Comparison of ENCODE assay signal across 29 cellular contexts in genomic region chr12:116309343-116309742, GRCh38.
"Had no signal": no experiment of that assay in that cellular context is flagged by ENCODE, and none has a peak within 500 bp of the region (broad histone marks: within the 10 kb centered on the region; RNA-seq: fewer than 3 reads in every experiment).

No MANE protein-coding gene starts in this region.

- H3K27ac ChIP-seq: colonic mucosa, coronary artery, dorsolateral prefrontal cortex, epithelial cell of prostate, esophagus muscularis mucosa, esophagus squamous epithelium, foreskin keratinocyte, gastrocnemius medialis, gastroesophageal sphincter, heart left ventricle, heart right ventricle, hepatocyte had no signal

- H3K27me3 ChIP-seq: colonic mucosa, dorsolateral prefrontal cortex, esophagus muscularis mucosa, esophagus squamous epithelium, foreskin keratinocyte, gastrocnemius medialis, gastroesophageal sphincter, heart left ventricle, heart right ventricle, hepatocyte had no signal

- DNase-seq: colonic mucosa; cortex of kidney; dermis blood vessel endothelial cell; dorsolateral prefrontal cortex; effector CD4-positive, alpha-beta T cell; effector CD8-positive, alpha-beta T cell; effector memory CD4-positive, alpha-beta T cell; effector memory CD8-positive, alpha-beta T cell; endodermal cell; erythroblast; esophagus squamous epithelium; foreskin fibroblast; foreskin keratinocyte; foreskin melanocyte; gastrocnemius medialis; glutamatergic neuron; head of caudate nucleus; heart left ventricle; heart right ventricle had no signal

- H3K79me2 ChIP-seq: hepatocyte had no signal

- H3K9me3 ChIP-seq: colonic mucosa, gastrocnemius medialis had no signal

- FAIRE-seq: endometrium, endothelial cell of umbilical vein, frontal cortex had no signal

- H3K4me1 ChIP-seq: colonic mucosa, esophagus muscularis mucosa, esophagus squamous epithelium, foreskin keratinocyte, gastrocnemius medialis, gastroesophageal sphincter had no signal

- H3K4me2 ChIP-seq: hepatocyte had no signal

- H3K4me3 ChIP-seq: colonic mucosa, coronary artery, dorsolateral prefrontal cortex, esophagus muscularis mucosa, esophagus squamous epithelium, gastrocnemius medialis, gastroesophageal sphincter, heart left ventricle, heart right ventricle, hepatocyte had no signal

- H3K36me3 ChIP-seq: colonic mucosa, esophagus muscularis mucosa, esophagus squamous epithelium, gastrocnemius medialis, gastroesophageal sphincter, heart left ventricle, heart right ventricle had no signal

- H3K27ac Mint-ChIP-seq: dendritic cell treated with granulocyte-macrophage colony-stimulating factor and Interleukin-4, amounts not matched to agents 40 ng/mL and 50 ng/mL, for 4 days; effector memory CD8-positive, alpha-beta T cell; endodermal cell had no signal

- ATAC-seq: effector memory CD8-positive, alpha-beta T cell; esophagus mucosa; foreskin keratinocyte; gastrocnemius medialis; gastroesophageal sphincter; heart left ventricle had no signal

- H3K4me3 Mint-ChIP-seq: dendritic cell treated with granulocyte-macrophage colony-stimulating factor and Interleukin-4, amounts not matched to agents 40 ng/mL and 50 ng/mL, for 4 days; effector memory CD8-positive, alpha-beta T cell; endodermal cell had no signal

- H3K27me3 Mint-ChIP-seq: dendritic cell treated with granulocyte-macrophage colony-stimulating factor and Interleukin-4, amounts not matched to agents 40 ng/mL and 50 ng/mL, for 4 days had no signal

- H2AFZ ChIP-seq: hepatocyte had no signal
